Comparison of ENCODE assay signal across 9 cellular contexts in genomic region chr19:46579286-46579944, GRCh38. TPM values are rescaled to one million over a fixed set of nuclear protein-coding genes. Genes with fewer than 3 reads are reported as not detected.
DNase-seq lines count a peak whose midpoint lies in the region; ATAC-seq and TF ChIP-seq lines count a peak whose summit lies in the region.
"Had no signal": no experiment of that assay in that cellular context is flagged by ENCODE, and none has a peak within 500 bp of the region (broad histone marks: within the 10 kb centered on the region; RNA-seq: fewer than 3 reads in every experiment).

No MANE protein-coding gene starts in this region.

- H3K9me3 Mint-ChIP-seq in CD4-positive, CD25-positive, alpha-beta regulatory T cell = peaks cover 0 to 1% (median 0%) of the 10 kb centered on the region in 7 donors
- H3K9me3 Mint-ChIP-seq in activated naive CD8-positive, alpha-beta T cell treated with anti-CD3 and anti-CD28 coated beads, Interleukin-2, amount 50 U/mL, for 24 hours = no peaks in the 10 kb centered on the region
- H3K9me3 Mint-ChIP-seq in nephron = peaks cover 3% of the 10 kb centered on the region

- peak in 2 of 3 experiments; percentile 21 to 40 for TF ChIP-seq CTCF in nephron (IDR thresholded peaks at IDR 0.05; ENCODE audit: unreplicated experiment in 3 of 3)

- no peaks in the 10 kb centered on the region for H3K36me3 ChIP-seq in CD4-positive, CD25-positive, alpha-beta regulatory T cell (ENCODE audit: control insufficient read depth, insufficient read depth, low read length)
- H3K36me3 ChIP-seq: thyroid gland had no signal

- H3K27ac Mint-ChIP-seq in CD4-positive, CD25-positive, alpha-beta regulatory T cell = peak overlapping the region in 2 of 3 donors; percentile 21 to 28
- H3K27ac Mint-ChIP-seq in activated naive CD8-positive, alpha-beta T cell treated with anti-CD3 and anti-CD28 coated beads, Interleukin-2, amount 50 U/mL, for 24 hours = peak overlapping the region; percentile 35
- no peak overlapping the region for H3K27ac Mint-ChIP-seq in nephron

- H3K4me3 ChIP-seq in CD4-positive, CD25-positive, alpha-beta regulatory T cell (ENCODE audit: low read depth, low read length) = no peak overlapping the region
- H3K4me3 ChIP-seq: thyroid gland had no signal

- peak overlapping the region in 1 of 4 donors; percentile 60 for H3K4me3 Mint-ChIP-seq in CD4-positive, CD25-positive, alpha-beta regulatory T cell
- H3K4me3 Mint-ChIP-seq in activated naive CD8-positive, alpha-beta T cell treated with anti-CD3 and anti-CD28 coated beads, Interleukin-2, amount 50 U/mL, for 24 hours = no peak overlapping the region
- no peak overlapping the region for H3K4me3 Mint-ChIP-seq in nephron

- H3K4me1 ChIP-seq in CD4-positive, CD25-positive, alpha-beta regulatory T cell (ENCODE audit: control insufficient read depth, insufficient read depth, low read length, poor library complexity, severe bottlenecking) = peaks cover 11% of the 10 kb centered on the region
- H3K4me1 ChIP-seq: thyroid gland had no signal

- no peaks in the 10 kb centered on the region for H3K9me3 ChIP-seq in CD4-positive, CD25-positive, alpha-beta regulatory T cell (ENCODE audit: control insufficient read depth in 2 of 2, low read length in 2 of 2)
- H3K9me3 ChIP-seq: thyroid gland had no signal

- no peaks in the 10 kb centered on the region for H3K36me3 Mint-ChIP-seq in CD4-positive, CD25-positive, alpha-beta regulatory T cell
- H3K36me3 Mint-ChIP-seq in activated naive CD8-positive, alpha-beta T cell treated with anti-CD3 and anti-CD28 coated beads, Interleukin-2, amount 50 U/mL, for 24 hours (ENCODE audit: low read depth) = peaks cover 2% of the 10 kb centered on the region
- H3K36me3 Mint-ChIP-seq in nephron (ENCODE audit: low read depth) = no peaks in the 10 kb centered on the region

- peak in 2 of 3 donors; percentile 25 to 46 for DNase-seq in CD4-positive, CD25-positive, alpha-beta regulatory T cell
- DNase-seq in KBM-7 (peak; percentile 36), NCI-H345 treated with DMSO at 0.1 percent for 48 hours (lab: John Stamatoyannopoulos, UW; ENCODE audit: unreplicated experiment) (no peak), AG08396 (ENCODE audit: low spot score) (no peak), dermis blood vessel endothelial cell (no peak), AG08395 (ENCODE audit: low spot score) (no peak)
- peak; percentile 74 for DNase-seq in activated naive CD8-positive, alpha-beta T cell treated with anti-CD3 and anti-CD28 coated beads, Interleukin-2, amount 50 U/mL, for 24 hours
- DNase-seq: thyroid gland had no signal

- H3K27me3 Mint-ChIP-seq in CD4-positive, CD25-positive, alpha-beta regulatory T cell = peaks cover 4% of the 10 kb centered on the region
- H3K27me3 Mint-ChIP-seq in activated naive CD8-positive, alpha-beta T cell treated with anti-CD3 and anti-CD28 coated beads, Interleukin-2, amount 50 U/mL, for 24 hours = no peaks in the 10 kb centered on the region
- peaks cover 10% of the 10 kb centered on the region for H3K27me3 Mint-ChIP-seq in nephron (ENCODE audit: low read depth)

- H3K27ac ChIP-seq in CD4-positive, CD25-positive, alpha-beta regulatory T cell (ENCODE audit: insufficient read depth, low read length, poor library complexity, severe bottlenecking) = no peak overlapping the region
- H3K27ac ChIP-seq: thyroid gland had no signal

- no peaks in the 10 kb centered on the region for H3K27me3 ChIP-seq in CD4-positive, CD25-positive, alpha-beta regulatory T cell (ENCODE audit: control insufficient read depth, insufficient read depth, low read length)
- H3K27me3 ChIP-seq: thyroid gland had no signal

- H3K4me1 Mint-ChIP-seq in CD4-positive, CD25-positive, alpha-beta regulatory T cell = peaks cover 14 to 48% (median 22%) of the 10 kb centered on the region in 4 donors
- peaks cover 24% of the 10 kb centered on the region for H3K4me1 Mint-ChIP-seq in activated naive CD8-positive, alpha-beta T cell treated with anti-CD3 and anti-CD28 coated beads, Interleukin-2, amount 50 U/mL, for 24 hours
- peaks cover 6% of the 10 kb centered on the region for H3K4me1 Mint-ChIP-seq in nephron

- ATAC-seq in CD4-positive, CD25-positive, alpha-beta regulatory T cell (ENCODE audit: low read depth in 2 of 2) = peak in 1 of 2 donors; percentile 69
- ATAC-seq in activated naive CD8-positive, alpha-beta T cell treated with anti-CD3 and anti-CD28 coated beads, Interleukin-2, amount 50 U/mL, for 24 hours = peak; percentile 43

- in situ Hi-C loops in KBM-7 (cut with MboI; ENCODE audit: low pct_unique_long_range_greater_than_20kb, low sequenced_read_pairs) = no loop called here

RNA-seq across cellular contexts. Expression of gene CALM3, which starts 21.7 kb away (rescaled TPM):
- 286 TPM for total RNA-seq in CD4-positive, CD25-positive, alpha-beta regulatory T cell
- 100 to 1,000 TPM; 207 to 361 (median 286) TPM for polyA plus RNA-seq in CD4-positive, CD25-positive, alpha-beta regulatory T cell
- 154 and 372 TPM in 2 replicates for total RNA-seq in dermis blood vessel endothelial cell

RNA-seq across cellular contexts. Expression of gene PTGIR, which starts 45.5 kb away (rescaled TPM):
- total RNA-seq in CD4-positive, CD25-positive, alpha-beta regulatory T cell = 8.6 TPM
- 10 to 100 TPM in 2 of 4 donors, 1 to 10 TPM in 1, under 1 TPM in 1; 0.31 to 16.8 (median 10.1) TPM for polyA plus RNA-seq in CD4-positive, CD25-positive, alpha-beta regulatory T cell
- total RNA-seq in dermis blood vessel endothelial cell = not detected in 2 replicates

RNA-seq across cellular contexts. Expression of gene GNG8, which starts 56.6 kb away (rescaled TPM):
- total RNA-seq in CD4-positive, CD25-positive, alpha-beta regulatory T cell = not detected
- polyA plus RNA-seq in CD4-positive, CD25-positive, alpha-beta regulatory T cell = 10 to 100 TPM in 1 of 4 donors, 1 to 10 TPM in 2, not detected in 1; 6.8 to 15.7 (median 8.6) TPM
- not detected in 2 replicates for total RNA-seq in dermis blood vessel endothelial cell
- total RNA-seq: thyroid gland had no signal

Comparison
In these comparisons a context has a peak if more than half of its experiments do, and no peak if none do; other contexts are left out.
1. DNase-seq: peak in CD4-positive, CD25-positive, alpha-beta regulatory T cell (2 of 3), KBM-7 (single experiment) and activated naive CD8-positive, alpha-beta T cell treated with anti-CD3 and anti-CD28 coated beads, Interleukin-2, amount 50 U/mL, for 24 hours (single experiment); none in NCI-H345 treated with DMSO at 0.1 percent for 48 hours (single experiment), AG08396 (single experiment), dermis blood vessel endothelial cell (single experiment) and AG08395 (single experiment).
2. H3K27ac Mint-ChIP-seq: peak in CD4-positive, CD25-positive, alpha-beta regulatory T cell (2 of 3) and activated naive CD8-positive, alpha-beta T cell treated with anti-CD3 and anti-CD28 coated beads, Interleukin-2, amount 50 U/mL, for 24 hours (single experiment); none in nephron (0 of 3).